In genomic region chr1:212595787-212596714, GRCh38 we compare ENCODE assay signal across 1 cellular context.
TF ChIP-seq lines count a peak whose summit lies in the region.

No MANE protein-coding gene starts in this region.

TF ChIP-seq in K562, 482 proteins besides CTCF, POLR2A, EP300 and RAD21 (continued from another document and continues in another):
- TF ChIP-seq TRIM25 (IDR thresholded peaks at IDR 0.05; ENCODE audit: borderline replicate concordance) (no peak), ZNF134 (CRISPR knock-in tag; conservative IDR thresholded peaks at IDR 0.05) (no peak), JUN (IDR thresholded peaks at IDR 0.05; ENCODE audit: borderline replicate concordance, low read depth, low read length) (peak; percentile 81), JUN (CRISPR knock-in tag; IDR thresholded peaks at IDR 0.05; ENCODE audit: borderline replicate concordance) (peak; percentile 82; the same call in 1 of the 2 replicates), EGR1 (conservative IDR thresholded peaks at IDR 0.05) (peak; percentile 51), DNMT1 (IDR thresholded peaks at IDR 0.05) (no peak), ZNF224 (CRISPR knock-in tag; IDR thresholded peaks at IDR 0.05) (no peak), RAD51 (IDR thresholded peaks at IDR 0.05; ENCODE audit: borderline replicate concordance, low read depth) (no peak), ZNF766 (CRISPR knock-in tag; conservative IDR thresholded peaks at IDR 0.05) (no peak), ZNF780A (CRISPR knock-in tag; IDR thresholded peaks at IDR 0.05) (no peak), TEAD2 (tag; IDR thresholded peaks at IDR 0.05) (peak; percentile 49), NCOA4 (IDR thresholded peaks at IDR 0.05; ENCODE audit: partially characterized antibody) (no peak), FOXJ2 (tag; IDR thresholded peaks at IDR 0.05) (peak; percentile 96), NFE2 (IDR thresholded peaks at IDR 0.05; ENCODE audit: low read depth) (peak; percentile 61), MYC (IDR thresholded peaks at IDR 0.05; ENCODE audit: low read depth, low read length) (0 out of 2 replicates have a peak, but pooled peaks have one; percentile 42), MYC (CRISPR knock-in tag; IDR thresholded peaks at IDR 0.05; ENCODE audit: borderline replicate concordance, low read depth) (no peak), ZNF75A (CRISPR knock-in tag; IDR thresholded peaks at IDR 0.05) (0 out of 2 replicates have a peak, but pooled peaks have one; percentile 26), TCF7L2 (IDR thresholded peaks at IDR 0.05; ENCODE audit: low read depth, low read length) (no peak), GTF2E2 (tag; IDR thresholded peaks at IDR 0.05) (0 out of 2 replicates have a peak, but pooled peaks have one; percentile 26), ZFP36 (IDR thresholded peaks at IDR 0.05; ENCODE audit: low read depth, low read length, partially characterized antibody) (peak; percentile 30), TBP (optimal IDR thresholded peaks at IDR 0.05; ENCODE audit: low read depth, low read length) (peak; percentile 6), CREM (IDR thresholded peaks at IDR 0.05; ENCODE audit: low read depth) (0 out of 2 replicates have a peak, but pooled peaks have one; percentile 18), SMAD4 (CRISPR knock-in tag; conservative IDR thresholded peaks at IDR 0.05) (peak; percentile 65; the same call in 1 of the 2 replicates), ZBTB17 (CRISPR knock-in tag; IDR thresholded peaks at IDR 0.05) (no peak), ZNF740 (CRISPR knock-in tag; IDR thresholded peaks at IDR 0.05) (0 out of 2 replicates have a peak, but pooled peaks have one; percentile 30), ZNF740 (tag; IDR thresholded peaks at IDR 0.05) (no peak), ZFP30 (CRISPR knock-in tag; IDR thresholded peaks at IDR 0.05; ENCODE audit: borderline replicate concordance) (no peak), HOXB6 (CRISPR knock-in tag; IDR thresholded peaks at IDR 0.05; ENCODE audit: borderline replicate concordance) (no peak), DIDO1 (tag; IDR thresholded peaks at IDR 0.05; ENCODE audit: low read depth) (peak; percentile 50; the same call in 1 of the 2 replicates), ZNF324 (CRISPR knock-in tag; IDR thresholded peaks at IDR 0.05) (no peak), ZBTB26 (CRISPR knock-in tag; IDR thresholded peaks at IDR 0.05) (no peak), HSF4 (CRISPR knock-in tag; IDR thresholded peaks at IDR 0.05; ENCODE audit: borderline replicate concordance) (no peak), ATF3 (IDR thresholded peaks at IDR 0.05) (peak; percentile 91), ATF3 (CRISPR knock-in tag; conservative IDR thresholded peaks at IDR 0.05) (peak; percentile 15; the same call in 1 of the 2 replicates), ZNF589 (CRISPR knock-in tag; IDR thresholded peaks at IDR 0.05; ENCODE audit: low read depth) (0 out of 2 replicates have a peak, but pooled peaks have one; percentile 22), SOX6 (IDR thresholded peaks at IDR 0.05) (peak; percentile 67), FOXA3 (CRISPR knock-in tag; conservative IDR thresholded peaks at IDR 0.05 in 1 of 2, IDR thresholded peaks at IDR 0.05 in 1 of 2) (peak in 1 of 2 experiments; percentile 60; a peak in 1 of 4 replicates), PBX2 (CRISPR knock-in tag; IDR thresholded peaks at IDR 0.05; ENCODE audit: low read depth) (no peak), PBX2 (tag; conservative IDR thresholded peaks at IDR 0.05; ENCODE audit: low read depth) (0 out of 2 replicates have a peak, but pooled peaks have one; percentile 23), IRF9 (tag; IDR thresholded peaks at IDR 0.05) (no peak), MEF2D (tag; conservative IDR thresholded peaks at IDR 0.05; ENCODE audit: low read depth) (peak; percentile 94), DEAF1 (CRISPR knock-in tag; IDR thresholded peaks at IDR 0.05) (peak; percentile 41), CUX1 (CRISPR knock-in tag; IDR thresholded peaks at IDR 0.05) (peak; percentile 53; the same call in 1 of the 2 replicates), FOXK2 (conservative IDR thresholded peaks at IDR 0.05 in 1 of 2, IDR thresholded peaks at IDR 0.05 in 1 of 2; ENCODE audit: low read depth in 2 of 2) (peak; percentile 28 to 30), HNRNPH1 (optimal IDR thresholded peaks at IDR 0.05; ENCODE audit: low read depth, low read length) (no peak), ZNF239 (CRISPR knock-in tag; IDR thresholded peaks at IDR 0.05) (peak; percentile 23; the same call in 1 of the 2 replicates), RFX1 (IDR thresholded peaks at IDR 0.05) (peak; percentile 52), THRB (CRISPR knock-in tag; conservative IDR thresholded peaks at IDR 0.05) (0 out of 2 replicates have a peak, but pooled peaks have one; percentile 7), BACH1 (tag; IDR thresholded peaks at IDR 0.05) (peak; percentile 85), ZNF717 (CRISPR knock-in tag; IDR thresholded peaks at IDR 0.05) (no peak), RNF2 (IDR thresholded peaks at IDR 0.05) (peak; percentile 39), ZNF778 (CRISPR knock-in tag; IDR thresholded peaks at IDR 0.05) (no peak)
